Comparison of ENCODE assay signal across 7 cellular contexts in genomic region chr7:128322040-128322643, GRCh38. TPM values are rescaled to one million over a fixed set of nuclear protein-coding genes. Genes with fewer than 3 reads are reported as not detected.
DNase-seq lines count a peak whose midpoint lies in the region; ATAC-seq and TF ChIP-seq lines count a peak whose summit lies in the region.

No MANE protein-coding gene starts in this region.

- H3K4me1 ChIP-seq in tibial artery, result peaks cover 0 to 3% (median 0%) of the 10 kb centered on the region in 4 donors

- intact Hi-C loops in tibial artery (cut with DNase I; ENCODE audit: low total_unique reads), result no loop called here

- no peak for ATAC-seq in GM19328 (IDR thresholded peaks at IDR 0.05; ENCODE audit: unreplicated experiment)

- no peaks in the 10 kb centered on the region for H3K9me3 ChIP-seq in tibial artery

- H3K36me3 ChIP-seq in tibial artery, result peaks cover 76 to 99% (median 92%) of the 10 kb centered on the region in 3 donors

- H3K36me3 Mint-ChIP-seq in T-helper 2 cell treated with Interferon-gamma antibody and Interleukin-4, amounts not matched to agents 5 μg/mL and 100 μg/mL, for 36 hours (ENCODE audit: low read depth), result peaks cover 57% of the 10 kb centered on the region

- no peaks in the 10 kb centered on the region for H3K27me3 ChIP-seq in tibial artery

- H3K4me1 Mint-ChIP-seq in T-helper 2 cell treated with Interferon-gamma antibody and Interleukin-4, amounts not matched to agents 5 μg/mL and 100 μg/mL, for 36 hours (ENCODE audit: low read depth), result peaks cover 28% of the 10 kb centered on the region

- H3K27ac Mint-ChIP-seq in T-helper 2 cell treated with Interferon-gamma antibody and Interleukin-4, amounts not matched to agents 5 μg/mL and 100 μg/mL, for 36 hours, result peak overlapping the region; percentile 69

- H3K4me3 Mint-ChIP-seq in T-helper 2 cell treated with Interferon-gamma antibody and Interleukin-4, amounts not matched to agents 5 μg/mL and 100 μg/mL, for 36 hours, result peak overlapping the region; percentile 17

- H3K27ac ChIP-seq in tibial artery, result no peak overlapping the region

- TF ChIP-seq CTCF in foreskin fibroblast (IDR thresholded peaks at IDR 0.05; ENCODE audit: low read depth, low read length) (peak; percentile 60), retinal pigment epithelial cell (conservative IDR thresholded peaks at IDR 0.05; ENCODE audit: low read depth, low read length) (peak; percentile 54), tibial artery (IDR thresholded peaks at IDR 0.05) (peak in 1 of 2 experiments; percentile 18)

- H3K4me3 ChIP-seq in foreskin fibroblast (ENCODE audit: low read depth in 1 of 2, low read length in 2 of 2) (no peak overlapping the region), retinal pigment epithelial cell (ENCODE audit: low read length) (no peak overlapping the region), tibial artery (no peak overlapping the region)

- H3K9me3 Mint-ChIP-seq in T-helper 2 cell treated with Interferon-gamma antibody and Interleukin-4, amounts not matched to agents 5 μg/mL and 100 μg/mL, for 36 hours, result no peaks in the 10 kb centered on the region

- DNase-seq in Daoy (ENCODE audit: low read depth) (peak; percentile 39), HT1080 (ENCODE audit: low read depth) (peak; percentile 44), foreskin fibroblast (peak; percentile 28 to 65), retinal pigment epithelial cell (ENCODE audit: low read depth) (no peak), tibial artery (no peak)
- DNase-seq in T-helper 2 cell treated with Interferon-gamma antibody and Interleukin-4, amounts not matched to agents 5 μg/mL and 100 μg/mL, for 36 hours (ENCODE audit: low spot score), result no peak

- no peaks in the 10 kb centered on the region for H3K27me3 Mint-ChIP-seq in T-helper 2 cell treated with Interferon-gamma antibody and Interleukin-4, amounts not matched to agents 5 μg/mL and 100 μg/mL, for 36 hours (ENCODE audit: low read depth)

RNA-seq across cellular contexts. Expression of gene RBM28, which starts 21.6 kb away (rescaled TPM):
- total RNA-seq in Daoy (2014; rRNA removed; shearing (Covaris generic)), result 63.4 and 63.5 TPM in 2 replicates
- total RNA-seq in HT1080 (2014; rRNA removed; shearing (Covaris generic)), result 30.3 and 31.2 TPM in 2 replicates
- polyA plus RNA-seq in HT1080 (2015; cell fraction: cytosol; rRNA removed), result 28.7 and 33.5 TPM in 2 replicates
- polyA plus RNA-seq in HT1080 (2015; cell fraction: nucleus; rRNA removed), result 119 and 144 TPM in 2 replicates

RNA-seq across cellular contexts. Expression of gene PRRT4, which starts 39.3 kb away (rescaled TPM):
- total RNA-seq in Daoy (2014; rRNA removed; shearing (Covaris generic)), result not detected in 2 replicates
- total RNA-seq in HT1080 (2014; rRNA removed; shearing (Covaris generic)), result 0.73 TPM in 1 of 2 replicates, not detected in the other
- 0.20 TPM in 1 of 2 replicates, not detected in the other for polyA plus RNA-seq in HT1080 (2015; cell fraction: cytosol; rRNA removed)
- polyA plus RNA-seq in HT1080 (2015; cell fraction: nucleus; rRNA removed), result 0.11 TPM in 1 of 2 replicates, not detected in the other

Comparison
In these comparisons a context has a peak if more than half of its experiments do, and no peak if none do; other contexts are left out.
1. DNase-seq: peak in Daoy (single experiment), HT1080 (single experiment) and foreskin fibroblast (2 of 2); none in T-helper 2 cell treated with Interferon-gamma antibody and Interleukin-4, amounts not matched to agents 5 μg/mL and 100 μg/mL, for 36 hours (single experiment), retinal pigment epithelial cell (single experiment) and tibial artery (0 of 2).